9 cellular contexts compared by ENCODE assay signal in genomic region chr16:85136705-85137322, GRCh38. TPM values are rescaled to one million over a fixed set of nuclear protein-coding genes. Genes with fewer than 3 reads are reported as not detected.
DNase-seq lines count a peak whose midpoint lies in the region; ATAC-seq, FAIRE-seq and TF ChIP-seq lines count a peak whose summit lies in the region.
"Had no signal": no experiment of that assay in that cellular context is flagged by ENCODE, and none has a peak within 500 bp of the region (broad histone marks: within the 10 kb centered on the region; RNA-seq: fewer than 3 reads in every experiment).

No MANE protein-coding gene starts in this region.

- ATAC-seq in Right ventricle myocardium inferior = peak; percentile 47
- peak; percentile 17 for ATAC-seq in aorta (ENCODE audit: low FRiP score)
- no peak for ATAC-seq in GM18517 (IDR thresholded peaks at IDR 0.05; ENCODE audit: unreplicated experiment)
- no peak for ATAC-seq in GM19452 (IDR thresholded peaks at IDR 0.05; ENCODE audit: unreplicated experiment)

- TF ChIP-seq POLR2A in endothelial cell of umbilical vein (IDR thresholded peaks at IDR 0.05; ENCODE audit: low read depth, low read length) = no peak

- H3K9me1 ChIP-seq in endothelial cell of umbilical vein (replicated peaks; ENCODE audit: control insufficient read depth, extremely low read depth, insufficient read depth, low read length) = no peaks in the 10 kb centered on the region

- no peak for TF ChIP-seq CTCF in endothelial cell of umbilical vein (IDR thresholded peaks at IDR 0.05; ENCODE audit: extremely low read depth in 1 of 2, insufficient read depth in 1 of 2, low read depth in 1 of 2, low read length in 2 of 2)

- BruUV-seq in endothelial cell of umbilical vein (replicated peaks; lab: Mats Ljungman, UMichigan) = no TSS peak

- H3K36me3 ChIP-seq in endothelial cell of umbilical vein (ENCODE audit: control insufficient read depth in 2 of 2, extremely low read depth in 1 of 2, insufficient read depth in 2 of 2, low read length in 2 of 2) = no peaks in the 10 kb centered on the region
- H3K36me3 ChIP-seq in mucosa of stomach (ENCODE audit: control insufficient read depth, insufficient read depth, low read length) = no peaks in the 10 kb centered on the region
- H3K36me3 ChIP-seq in aorta (ENCODE audit: control insufficient read depth in 1 of 2, insufficient read depth in 2 of 2, low read length in 1 of 2) = no peaks in the 10 kb centered on the region

- peak overlapping the region; percentile 41 for H3K4me2 ChIP-seq in endothelial cell of umbilical vein (ENCODE audit: insufficient read depth, low read length)

- WGBS in aorta, 2 donors = 80 to 84% methylated on average over 17 of the region's 17 CpGs

- H3K27me3 ChIP-seq in endothelial cell of umbilical vein (ENCODE audit: control insufficient read depth in 2 of 2, insufficient read depth in 2 of 2, low read length in 2 of 2) (no peaks in the 10 kb centered on the region), mucosa of stomach (ENCODE audit: control insufficient read depth, insufficient read depth, low read length) (no peaks in the 10 kb centered on the region), aorta (ENCODE audit: control insufficient read depth in 1 of 2, insufficient read depth in 2 of 2, low read length in 1 of 2) (no peaks in the 10 kb centered on the region)

- H4K20me1 ChIP-seq in endothelial cell of umbilical vein (replicated peaks; ENCODE audit: control insufficient read depth, extremely low read depth, insufficient read depth, low read length) = no peaks in the 10 kb centered on the region

- CTCF ChIA-PET in endothelial cell of umbilical vein (lab: Charles Lee) = interaction anchor here (1.7 to 2.4 kb wide), 3 partner anchors 10 to 35 kb away, joined by 7 to 9 read pairs (median 8); no protein-coding TSS in a partner anchor

- intact Hi-C loops in Right ventricle myocardium inferior (cut with DNase I) (loop anchor here (1.0 kb wide), 1 partner anchor 14 kb away; no protein-coding TSS in a partner anchor), cardiac septum (cut with DNase I) (no loop called here), endothelial cell of umbilical vein (cut with micrococcal nuclease) (no loop called here), aorta (cut with DNase I) (loop anchor here in 1 of 2 donors (5.0 kb wide), 1 partner anchor 100 kb away; no protein-coding TSS in a partner anchor)

- DNase-seq in Right ventricle myocardium inferior (ENCODE audit: missing footprints) = peak; percentile 74
- no peak for DNase-seq in cardiac septum (ENCODE audit: low spot score)
- no peak for DNase-seq in endothelial cell of umbilical vein (ENCODE audit: low read depth, low spot score)
- peak in 1 of 2 donors; percentile 79 for DNase-seq in aorta
- DNase-seq in cerebellar nuclear complex (lab: John Stamatoyannopoulos, UW) = no peak
- DNase-seq: activated gamma-delta T cell treated with Interleukin-2 at 50 U/mL for 16 hours had no signal

- H3K9ac ChIP-seq in endothelial cell of umbilical vein (replicated peaks; ENCODE audit: extremely low read depth, insufficient read depth, low read length) (no peak overlapping the region), mucosa of stomach (ENCODE audit: low read length) (peak overlapping the region; percentile 28)

- no peak overlapping the region for H3K27ac ChIP-seq in endothelial cell of umbilical vein (ENCODE audit: insufficient read depth, low read depth, low read length)
- H3K27ac ChIP-seq in aorta (ENCODE audit: low read depth in 1 of 2, low read length in 2 of 2) = no peak overlapping the region

- H3K79me2 ChIP-seq in endothelial cell of umbilical vein (ENCODE audit: control insufficient read depth, insufficient read depth, low read length) = no peaks in the 10 kb centered on the region

- H3K4me3 ChIP-seq in endothelial cell of umbilical vein (replicated peaks in 1 of 3; ENCODE audit: insufficient read depth in 1 of 3, low read depth in 1 of 3, low read length in 3 of 3) = no peak overlapping the region
- peak overlapping the region; percentile 14 for H3K4me3 ChIP-seq in mucosa of stomach (ENCODE audit: low read length)
- no peak overlapping the region for H3K4me3 ChIP-seq in aorta (ENCODE audit: low read length in 2 of 2)

- no peak for FAIRE-seq in endothelial cell of umbilical vein (lab: Jason Lieb, UNC)

- peak overlapping the region; percentile 83 for H2AFZ ChIP-seq in endothelial cell of umbilical vein (ENCODE audit: low read depth, low read length)

- dilution Hi-C loops in endothelial cell of umbilical vein (cut with MboI; ENCODE audit: extremely low pct_ligation_motif_present, low sequenced_read_pairs) = no loop called here

- POLR2A ChIA-PET in endothelial cell of umbilical vein (lab: Charles Lee) = no interaction called here

- H3K4me1 ChIP-seq in endothelial cell of umbilical vein (ENCODE audit: control insufficient read depth, extremely low read depth, insufficient read depth, low read length) (peaks cover 29% of the 10 kb centered on the region), mucosa of stomach (ENCODE audit: control insufficient read depth, insufficient read depth, low read length) (peaks cover 22% of the 10 kb centered on the region), aorta (ENCODE audit: control insufficient read depth in 1 of 2, insufficient read depth in 2 of 2, low read length in 2 of 2) (no peaks in the 10 kb centered on the region)

- H3K9me3 ChIP-seq in endothelial cell of umbilical vein (replicated peaks; ENCODE audit: control insufficient read depth, insufficient read depth, low read length) (no peaks in the 10 kb centered on the region), mucosa of stomach (ENCODE audit: control insufficient read depth, low read length) (no peaks in the 10 kb centered on the region), aorta (ENCODE audit: control insufficient read depth, low read length) (no peaks in the 10 kb centered on the region)

TF ChIP-seq in endothelial cell of umbilical vein, 7 proteins besides CTCF, POLR2A, EP300 and RAD21:
- TF ChIP-seq GATA2 (IDR thresholded peaks at IDR 0.05; ENCODE audit: insufficient read depth, insufficient read length, low read depth, low read length) (no peak), JUN (IDR thresholded peaks at IDR 0.05; ENCODE audit: borderline replicate concordance, insufficient read depth, insufficient read length, low read depth) (no peak), EZH2 (IDR thresholded peaks at IDR 0.05; ENCODE audit: borderline replicate concordance, low read depth, low read length, severe bottlenecking) (no peak)

RNA-seq across cellular contexts. Expression of gene CIBAR2, which starts 24.5 kb away (rescaled TPM):
- total RNA-seq in Right ventricle myocardium inferior (not detected), cardiac septum (not detected), endothelial cell of umbilical vein (not detected in 2 replicates), aorta (under 1 TPM in 1 of 2 donors, not detected in 1; 0.57 TPM)
- polyA plus RNA-seq in endothelial cell of umbilical vein (0.07 and 0.30 TPM in 2 replicates), aorta (not detected)
- polyA plus RNA-seq in endothelial cell of umbilical vein (2011; cell fraction: cytosol; rRNA removed) = 0.13 TPM in 1 of 2 replicates, not detected in the other
- polyA plus RNA-seq in endothelial cell of umbilical vein (2011; cell fraction: nucleus; rRNA removed) = 2.5 and 3.1 TPM in 2 replicates
- 0.15 and 0.23 TPM in 2 replicates for polyA plus RNA-seq in endothelial cell of umbilical vein (2012)
- polyA minus RNA-seq in endothelial cell of umbilical vein = not detected in 2 replicates
- not detected for polyA minus RNA-seq in endothelial cell of umbilical vein (2011; cell fraction: cytosol; rRNA and poly(A)+ RNA removed)
- polyA minus RNA-seq in endothelial cell of umbilical vein (2011; cell fraction: nucleus; rRNA and poly(A)+ RNA removed) = 0.38 TPM in 1 of 2 replicates, not detected in the other

Comparison
In these comparisons a context has a peak if more than half of its experiments do, and no peak if none do; other contexts are left out.
1. ATAC-seq: peak in Right ventricle myocardium inferior (single experiment) and aorta (single experiment); none in GM18517 (single experiment) and GM19452 (single experiment).